In the genomic region with DNA sequence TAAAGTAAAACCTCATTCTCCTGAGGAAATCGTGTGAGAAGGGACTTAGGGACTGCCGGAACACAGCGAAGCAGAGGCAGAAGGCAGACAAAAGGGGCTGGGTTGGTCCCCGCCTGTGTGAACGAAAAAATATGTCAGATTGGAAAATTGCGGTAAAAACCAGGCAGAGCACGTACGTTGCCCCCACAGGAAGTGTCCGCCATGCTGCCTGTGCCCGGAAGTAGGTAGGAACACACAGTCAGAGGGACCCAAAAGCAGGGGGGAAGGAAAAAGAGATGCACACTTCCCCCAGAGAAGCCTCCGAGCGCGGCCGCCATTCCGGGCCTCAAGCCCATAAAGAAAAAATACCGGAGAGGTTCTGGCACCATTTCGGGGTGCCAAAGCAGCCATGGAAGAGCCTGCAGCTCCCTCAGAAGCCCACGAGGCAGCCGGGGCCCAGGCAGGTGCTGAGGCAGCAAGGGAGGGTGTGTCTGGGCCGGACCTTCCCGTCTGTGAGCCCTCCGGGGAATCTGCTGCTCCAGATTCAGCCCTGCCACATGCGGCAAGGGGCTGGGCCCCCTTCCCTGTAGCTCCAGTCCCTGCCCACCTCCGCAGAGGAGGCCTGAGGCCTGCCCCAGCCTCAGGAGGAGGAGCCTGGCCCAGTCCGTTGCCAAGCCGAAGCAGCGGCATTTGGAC, we compare ENCODE assay signal across 9 cellular contexts. TPM values are rescaled to one million over a fixed set of nuclear protein-coding genes. Genes with fewer than 3 reads are reported as not detected.
A peak's percentile ranks its signal among the peaks of the same experiment; 100 is the strongest.
DNase-seq lines count a peak whose midpoint lies in the region; ATAC-seq and TF ChIP-seq lines count a peak whose summit lies in the region.
"Had no signal": no experiment of that assay in that cellular context is flagged by ENCODE, and none has a peak within 500 bp of the region (broad histone marks: within the 10 kb centered on the region; RNA-seq: fewer than 3 reads in every experiment).

A gene (plus strand): TSS at position 280 of the 675 bp plus-strand sequence. CDS start 109 bp downstream, at position 389.

- peak; percentile 80 for DNase-seq in COR-L47 (lab: John Stamatoyannopoulos, UW)
- DNase-seq in NCI-H1048 (lab: John Stamatoyannopoulos, UW) = peak; percentile 58
- no peak for DNase-seq in activated B cell treated with CpG ODN at 0.5 μM for 24 hours
- peak; percentile 5 to 16 (median 8) for DNase-seq in effector memory CD4-positive, alpha-beta T cell
- peak; percentile 44 for DNase-seq in non-pigmented ciliary epithelial cell (ENCODE audit: low read depth)
- DNase-seq in GM20000 (ENCODE audit: low spot score) = no peak
- DNase-seq in mesenchymal stem cell = no peak

- H2AFZ ChIP-seq in mesenchymal stem cell (ENCODE audit: low read depth, low read length) = no peak within 1 kb of the TSS

- no peak within 1 kb of the TSS for H3K4me2 ChIP-seq in mesenchymal stem cell (ENCODE audit: low read length, poor library complexity, severe bottlenecking)

- TF ChIP-seq CTCF in activated B cell treated with CpG ODN at 0.5 μM for 24 hours (IDR thresholded peaks at IDR 0.05) (no peak), GM20000 (IDR thresholded peaks at IDR 0.05; ENCODE audit: extremely low read depth, missing control alignments) (no peak)

- H3K27ac Mint-ChIP-seq in activated B cell treated with CpG ODN at 0.5 μM for 24 hours = no peak within 1 kb of the TSS

- no peaks in the 10 kb centered on the region for H3K9me3 ChIP-seq in effector memory CD4-positive, alpha-beta T cell (ENCODE audit: control insufficient read depth, low read length)
- H3K9me3 ChIP-seq in mesenchymal stem cell (ENCODE audit: control insufficient read depth, low read length) = no peaks in the 10 kb centered on the region

- no peak within 1 kb of the TSS for H2AK5ac ChIP-seq in mesenchymal stem cell (ENCODE audit: low read length, severe bottlenecking)

- no peaks in the 10 kb centered on the region for H3K79me1 ChIP-seq in mesenchymal stem cell (replicated peaks; ENCODE audit: low read length, poor library complexity, severe bottlenecking)

- CTCF ChIA-PET in activated B cell treated with CpG ODN at 0.5 μM for 24 hours (lab: Charles Lee) = no interaction called here

- peak within 1 kb of the TSS; percentile 60 for H3K4me3 Mint-ChIP-seq in activated B cell treated with CpG ODN at 0.5 μM for 24 hours

- intact Hi-C loops in activated B cell treated with CpG ODN at 0.5 μM for 24 hours (cut with micrococcal nuclease) = no loop called here

- H3K23ac ChIP-seq in mesenchymal stem cell (ENCODE audit: low read length in 2 of 2) = no peak within 1 kb of the TSS

- no peak within 1 kb of the TSS for H2BK5ac ChIP-seq in mesenchymal stem cell (ENCODE audit: low read depth, low read length, poor library complexity, severe bottlenecking)

- H4K91ac ChIP-seq in mesenchymal stem cell (ENCODE audit: low read length) = no peak within 1 kb of the TSS

- H2BK12ac ChIP-seq in mesenchymal stem cell (ENCODE audit: low read length in 2 of 2) = no peak within 1 kb of the TSS

- peak within 1 kb of the TSS; percentile 44 for H3K27ac ChIP-seq in effector memory CD4-positive, alpha-beta T cell (ENCODE audit: insufficient read depth, low read length, poor library complexity, severe bottlenecking)
- no peak within 1 kb of the TSS for H3K27ac ChIP-seq in mesenchymal stem cell (ENCODE audit: low read length, poor library complexity, severe bottlenecking)

- peak within 1 kb of the TSS; percentile 10 for H3K4me3 ChIP-seq in effector memory CD4-positive, alpha-beta T cell (ENCODE audit: insufficient read depth, low read depth, low read length, poor library complexity, severe bottlenecking)
- no peak within 1 kb of the TSS for H3K4me3 ChIP-seq in mesenchymal stem cell (ENCODE audit: insufficient read depth in 1 of 2, low read depth in 1 of 2, low read length in 2 of 2)

- H2BK15ac ChIP-seq in mesenchymal stem cell (ENCODE audit: low read depth, poor library complexity, severe bottlenecking) = no peak within 1 kb of the TSS

- no peaks in the 10 kb centered on the region for H3K9me3 Mint-ChIP-seq in activated B cell treated with CpG ODN at 0.5 μM for 24 hours

- ATAC-seq in activated B cell treated with CpG ODN at 0.5 μM for 24 hours (ENCODE audit: low read depth) = no peak
- ATAC-seq in HG03159 (IDR thresholded peaks at IDR 0.05; ENCODE audit: unreplicated experiment) = no peak

- H3K36me3 Mint-ChIP-seq in activated B cell treated with CpG ODN at 0.5 μM for 24 hours (ENCODE audit: low read depth) = no peaks in the 10 kb centered on the region

- H3K27me3 ChIP-seq in effector memory CD4-positive, alpha-beta T cell (replicated peaks; ENCODE audit: control insufficient read depth, insufficient read depth, low read length, poor library complexity, severe bottlenecking) = no peaks in the 10 kb centered on the region
- H3K27me3 ChIP-seq in mesenchymal stem cell (ENCODE audit: control insufficient read depth in 1 of 2, insufficient read depth in 1 of 2, low read length in 2 of 2) = peaks cover 0 to 15% of the 10 kb centered on the region in 2 experiments

- no peak within 1 kb of the TSS for H3K9ac ChIP-seq in mesenchymal stem cell (ENCODE audit: low read length)

- no peaks in the 10 kb centered on the region for H3K27me3 Mint-ChIP-seq in activated B cell treated with CpG ODN at 0.5 μM for 24 hours

- no peak within 1 kb of the TSS for H4K8ac ChIP-seq in mesenchymal stem cell (ENCODE audit: low read length)

- H3K36me3 ChIP-seq in effector memory CD4-positive, alpha-beta T cell (ENCODE audit: control insufficient read depth, insufficient read depth, low read length) = no peaks in the 10 kb centered on the region
- H3K36me3 ChIP-seq in mesenchymal stem cell (ENCODE audit: control insufficient read depth in 1 of 2, insufficient read depth in 2 of 2, low read depth in 1 of 2, low read length in 2 of 2) = no peaks in the 10 kb centered on the region

- no peak within 1 kb of the TSS for H3K14ac ChIP-seq in mesenchymal stem cell (ENCODE audit: low read length in 2 of 2)

- H2BK120ac ChIP-seq in mesenchymal stem cell (ENCODE audit: low read depth, low read length) = no peak within 1 kb of the TSS

- POLR2A ChIA-PET in activated B cell treated with CpG ODN at 0.5 μM for 24 hours (lab: Charles Lee) = no interaction called here

- no peak within 1 kb of the TSS for H3K18ac ChIP-seq in mesenchymal stem cell (ENCODE audit: low read depth in 1 of 2, low read length in 2 of 2)

- no peaks in the 10 kb centered on the region for H3K4me1 Mint-ChIP-seq in activated B cell treated with CpG ODN at 0.5 μM for 24 hours

- WGBS in mesenchymal stem cell = 86% methylated on average over 27 of the region's 27 CpGs

- no peak within 1 kb of the TSS for H3K4ac ChIP-seq in mesenchymal stem cell (ENCODE audit: low read depth in 1 of 2, low read length in 2 of 2)

- no peaks in the 10 kb centered on the region for H3K4me1 ChIP-seq in effector memory CD4-positive, alpha-beta T cell (ENCODE audit: control insufficient read depth, insufficient read depth, low read length, poor library complexity, severe bottlenecking)
- no peaks in the 10 kb centered on the region for H3K4me1 ChIP-seq in mesenchymal stem cell (ENCODE audit: control insufficient read depth, insufficient read depth, low read depth, low read length)

RNA-seq across cellular contexts. Expression of the gene that starts here (rescaled TPM):
- 0.55 and 0.98 TPM in 2 replicates for total RNA-seq in activated B cell treated with CpG ODN at 0.5 μM for 24 hours
- not detected for polyA plus RNA-seq in mesenchymal stem cell (2013, experiment 1 of 2)
- not detected for polyA plus RNA-seq in mesenchymal stem cell (2013, experiment 2 of 2)
- polyA plus RNA-seq: keratinocyte had no signal

Comparison
In these comparisons a context has a peak if more than half of its experiments do, and no peak if none do; other contexts are left out.
1. DNase-seq: peak in COR-L47 (single experiment), NCI-H1048 (single experiment), effector memory CD4-positive, alpha-beta T cell (3 of 3) and non-pigmented ciliary epithelial cell (single experiment); none in activated B cell treated with CpG ODN at 0.5 μM for 24 hours (single experiment), GM20000 (single experiment) and mesenchymal stem cell (single experiment).